Comparison of ENCODE assay signal across 10 cellular contexts in genomic region chr3:142019794-142020320, GRCh38.
DNase-seq lines count a peak whose midpoint lies in the region; ATAC-seq and TF ChIP-seq lines count a peak whose summit lies in the region.
"Had no signal": no experiment of that assay in that cellular context is flagged by ENCODE, and none has a peak within 500 bp of the region (broad histone marks: within the 10 kb centered on the region; RNA-seq: fewer than 3 reads in every experiment).

No MANE protein-coding gene starts in this region.

- ATAC-seq in GM19455 (IDR thresholded peaks at IDR 0.05; ENCODE audit: unreplicated experiment) = peak; percentile 56
- peak; percentile 56 for ATAC-seq in HG03135 (IDR thresholded peaks at IDR 0.05; ENCODE audit: unreplicated experiment)

- H3K4me3 ChIP-seq in astrocyte of the spinal cord (ENCODE audit: low read depth, low read length) = no peak overlapping the region

- no peak for TF ChIP-seq CTCF in GM10266 (IDR thresholded peaks at IDR 0.05; ENCODE audit: control insufficient read depth, insufficient read depth, low read depth, missing control alignments)
- no peak for TF ChIP-seq CTCF in astrocyte of the spinal cord (IDR thresholded peaks at IDR 0.05; ENCODE audit: low read depth, low read length)

- in situ Hi-C loops in astrocyte of the spinal cord (cut with HindIII; ENCODE audit: low sequenced_read_pairs) = no loop called here

- DNase-seq in GM10266 (ENCODE audit: extremely low spot score) (peak; percentile 19), astrocyte of the spinal cord (ENCODE audit: low read depth, low spot score) (peak; percentile 5), NCI-H526 treated with DMSO at 0.1 percent for 48 hours (lab: John Stamatoyannopoulos, UW) (no peak), foreskin melanocyte (no peak)
- no peak for DNase-seq in activated CD4-positive, CD25-positive, alpha-beta regulatory T cell treated with anti-CD3 and anti-CD28 coated beads, Interleukin-2, amount 50 U/mL, for 72 hours
- DNase-seq in stimulated activated naive CD4-positive, alpha-beta T cell treated with Interleukin-2 at 50 U/mL for 16 hours (lab: John Stamatoyannopoulos, UW) = no peak
- DNase-seq: DMS79, NCI-H1694 had no signal

Comparison
In these comparisons a context has a peak if more than half of its experiments do, and no peak if none do; other contexts are left out.
1. DNase-seq: peak in GM10266 (single experiment) and astrocyte of the spinal cord (single experiment); none in activated CD4-positive, CD25-positive, alpha-beta regulatory T cell treated with anti-CD3 and anti-CD28 coated beads, Interleukin-2, amount 50 U/mL, for 72 hours (single experiment), NCI-H526 treated with DMSO at 0.1 percent for 48 hours (single experiment), stimulated activated naive CD4-positive, alpha-beta T cell treated with Interleukin-2 at 50 U/mL for 16 hours (single experiment) and foreskin melanocyte (single experiment).